ENCODE assay signal across 37 cellular contexts in genomic region chr11:92794783-92795182, GRCh38.
"Had no signal": no experiment of that assay in that cellular context is flagged by ENCODE, and none has a peak within 500 bp of the region (broad histone marks: within the 10 kb centered on the region; RNA-seq: fewer than 3 reads in every experiment).

No MANE protein-coding gene starts in this region.

- DNase-seq: activated B cell treated with CpG ODN at 0.5 μM for 24 hours; activated CD4-positive, alpha-beta memory T cell treated with anti-CD3 and anti-CD28 coated beads for 36 hours; activated CD4-positive, alpha-beta T cell treated with anti-CD3 and anti-CD28 coated beads for 4 hours; activated CD4-positive, alpha-beta T cell treated with anti-CD3 and anti-CD28 coated beads, Interleukin-2, amount 10 ng/mL, durations not matched to agents 24 days and 14 days; activated CD4-positive, alpha-beta T cell treated with anti-CD3 and anti-CD28 coated beads, Interleukin-2, amount 50 U/mL, for 1 hour; activated CD4-positive, alpha-beta T cell treated with anti-CD3 and anti-CD28 coated beads, Interleukin-2, amount 50 U/mL, for 4 hours; activated CD4-positive, CD25-positive, alpha-beta regulatory T cell treated with anti-CD3 and anti-CD28 coated beads, Interleukin-2, amount 50 U/mL, for 72 hours; activated CD8-positive, alpha-beta memory T cell treated with anti-CD3 and anti-CD28 coated beads, Interleukin-2, amount 10 ng/mL, durations not matched to agents 7 days and 5 days; activated CD8-positive, alpha-beta T cell treated with anti-CD3 and anti-CD28 coated beads for 36 hours; activated effector memory CD4-positive, alpha-beta T cell treated with anti-CD3 and anti-CD28 coated beads, Interleukin-2, amount 50 U/mL, for 16 hours; activated gamma-delta T cell treated with Interleukin-2 at 50 U/mL for 16 hours; activated naive CD4-positive, alpha-beta T cell; activated naive CD4-positive, alpha-beta T cell treated with anti-CD3 and anti-CD28 coated beads for 36 hours; activated naive CD4-positive, alpha-beta T cell treated with anti-CD3 and anti-CD28 coated beads, Interleukin-2, amount 50 U/mL, for 16 hours; activated naive CD8-positive, alpha-beta T cell treated with anti-CD3 and anti-CD28 coated beads for 36 hours; activated T-cell treated with anti-CD3 and anti-CD28 coated beads for 4 hours; activated T-cell treated with anti-CD3 and anti-CD28 coated beads, Interleukin-2, amount 50 U/mL, for 1 hour; activated T-cell treated with anti-CD3 and anti-CD28 coated beads, Interleukin-2, amount 50 U/mL, for 4 hours; activated T-cell treated with anti-CD3 and anti-CD28 coated beads, Interleukin-2, amount 50 U/mL, for 72 hours; adrenal gland; amniotic stem cell; aorta; body of pancreas; brain microvascular endothelial cell; central memory CD4-positive, alpha-beta T cell; T-helper 1 cell; T-helper 2 cell; T-helper 9 cell had no signal

- H3K4me3 Mint-ChIP-seq: activated B cell treated with CpG ODN at 0.5 μM for 24 hours; activated CD4-positive, alpha-beta memory T cell treated with anti-CD3 and anti-CD28 coated beads for 36 hours; activated CD4-positive, alpha-beta T cell treated with anti-CD3 and anti-CD28 coated beads, Interleukin-2, amount 10 ng/mL, durations not matched to agents 24 days and 14 days; activated CD8-positive, alpha-beta memory T cell treated with anti-CD3 and anti-CD28 coated beads, Interleukin-2, amount 10 ng/mL, durations not matched to agents 7 days and 5 days; activated CD8-positive, alpha-beta T cell treated with anti-CD3 and anti-CD28 coated beads for 36 hours; activated naive CD4-positive, alpha-beta T cell treated with anti-CD3 and anti-CD28 coated beads for 36 hours; activated naive CD8-positive, alpha-beta T cell treated with anti-CD3 and anti-CD28 coated beads for 36 hours; activated T-cell treated with anti-CD3 and anti-CD28 coated beads, Interleukin-2, amount 50 U/mL, for 4 hours; activated T-cell treated with anti-CD3 and anti-CD28 coated beads, Interleukin-2, amount 50 U/mL, for 72 hours; activated T-helper 1 cell treated with anti-CD3 and anti-CD28 coated beads, Interleukin-12 subunit alpha, Interleukin-12 subunit beta, Interleukin-2, Interleukin-4 antibody, amounts not matched to agents 30 ng/mL and 10 ng/mL and 1 ng/mL, durations not matched to agents 14 hours and 24 hours and 36 hours; activated T-helper 17 cell treated with anti-CD3 and anti-CD28 coated beads, Interleukin-2, amount 50 U/mL, for 72 hours; T-helper 1 cell treated with Interleukin-12 subunit alpha and Interleukin-12 subunit beta and Interleukin-4 antibody, amounts not matched to agents 30 μg/mL and 1 μg/mL, for 36 hours; T-helper 2 cell treated with Interferon-gamma antibody and Interleukin-4, amounts not matched to agents 5 μg/mL and 100 μg/mL, for 36 hours had no signal

- ATAC-seq: activated CD8-positive, alpha-beta memory T cell treated with anti-CD3 and anti-CD28 coated beads, Interleukin-2, amount 10 ng/mL, durations not matched to agents 7 days and 5 days; activated CD8-positive, alpha-beta T cell treated with anti-CD3 and anti-CD28 coated beads for 36 hours; activated naive CD4-positive, alpha-beta T cell treated with anti-CD3 and anti-CD28 coated beads, Interleukin-2, amount 50 U/mL, for 72 hours; activated T-cell treated with anti-CD3 and anti-CD28 coated beads, Interleukin-2, amount 50 U/mL, for 4 hours; activated T-cell treated with anti-CD3 and anti-CD28 coated beads, Interleukin-2, amount 50 U/mL, for 72 hours; activated T-helper 17 cell treated with anti-CD3 and anti-CD28 coated beads, Interleukin-2, amount 50 U/mL, for 72 hours; body of pancreas had no signal

- H3K9me3 ChIP-seq: adrenal gland, body of pancreas, breast epithelium had no signal

- H3K4me3 ChIP-seq: adrenal gland, body of pancreas, breast epithelium had no signal

- FAIRE-seq: astrocyte, TTC549 had no signal

- H3K36me3 Mint-ChIP-seq: activated CD4-positive, alpha-beta memory T cell treated with anti-CD3 and anti-CD28 coated beads for 36 hours; activated CD8-positive, alpha-beta memory T cell treated with anti-CD3 and anti-CD28 coated beads, Interleukin-2, amount 10 ng/mL, durations not matched to agents 7 days and 5 days; activated naive CD4-positive, alpha-beta T cell treated with anti-CD3 and anti-CD28 coated beads, Interleukin-2, amount 50 U/mL, for 72 hours; activated naive CD8-positive, alpha-beta T cell treated with anti-CD3 and anti-CD28 coated beads for 36 hours had no signal

- H3K4me1 ChIP-seq: adrenal gland, body of pancreas, breast epithelium had no signal

- H3K9me3 Mint-ChIP-seq: activated B cell treated with CpG ODN at 0.5 μM for 24 hours; activated naive CD4-positive, alpha-beta T cell treated with anti-CD3 and anti-CD28 coated beads for 36 hours; activated naive CD8-positive, alpha-beta T cell treated with anti-CD3 and anti-CD28 coated beads for 36 hours; T-helper 1 cell treated with Interleukin-12 subunit alpha and Interleukin-12 subunit beta and Interleukin-4 antibody, amounts not matched to agents 30 μg/mL and 1 μg/mL, for 36 hours had no signal

- H3K27ac ChIP-seq: adrenal gland, body of pancreas, brain microvascular endothelial cell, breast epithelium, VCaP had no signal

- H3K27ac Mint-ChIP-seq: activated B cell treated with CpG ODN at 0.5 μM for 24 hours; activated CD4-positive, alpha-beta memory T cell treated with anti-CD3 and anti-CD28 coated beads for 36 hours; activated CD4-positive, alpha-beta T cell treated with anti-CD3 and anti-CD28 coated beads, Interleukin-2, amount 10 ng/mL, durations not matched to agents 24 days and 14 days; activated CD8-positive, alpha-beta memory T cell treated with anti-CD3 and anti-CD28 coated beads, Interleukin-2, amount 10 ng/mL, durations not matched to agents 7 days and 5 days; activated CD8-positive, alpha-beta T cell treated with anti-CD3 and anti-CD28 coated beads for 36 hours; activated naive CD4-positive, alpha-beta T cell treated with anti-CD3 and anti-CD28 coated beads for 36 hours; activated naive CD4-positive, alpha-beta T cell treated with anti-CD3 and anti-CD28 coated beads, Interleukin-2, amount 50 U/mL, for 72 hours; activated naive CD8-positive, alpha-beta T cell treated with anti-CD3 and anti-CD28 coated beads for 36 hours; activated T-cell treated with anti-CD3 and anti-CD28 coated beads, Interleukin-2, amount 50 U/mL, for 72 hours; activated T-helper 1 cell treated with anti-CD3 and anti-CD28 coated beads, Interleukin-12 subunit alpha, Interleukin-12 subunit beta, Interleukin-2, Interleukin-4 antibody, amounts not matched to agents 30 ng/mL and 10 ng/mL and 1 ng/mL, durations not matched to agents 14 hours and 24 hours and 36 hours; activated T-helper 17 cell treated with anti-CD3 and anti-CD28 coated beads, Interleukin-2, amount 50 U/mL, for 72 hours; T-helper 1 cell treated with Interleukin-12 subunit alpha and Interleukin-12 subunit beta and Interleukin-4 antibody, amounts not matched to agents 30 μg/mL and 1 μg/mL, for 36 hours; T-helper 2 cell treated with Interferon-gamma antibody and Interleukin-4, amounts not matched to agents 5 μg/mL and 100 μg/mL, for 36 hours had no signal

- H3K36me3 ChIP-seq: adrenal gland, brain microvascular endothelial cell, breast epithelium had no signal

- H3K4me1 Mint-ChIP-seq: activated B cell treated with CpG ODN at 0.5 μM for 24 hours; activated CD4-positive, alpha-beta T cell treated with anti-CD3 and anti-CD28 coated beads, Interleukin-2, amount 10 ng/mL, durations not matched to agents 24 days and 14 days; activated CD8-positive, alpha-beta memory T cell treated with anti-CD3 and anti-CD28 coated beads, Interleukin-2, amount 10 ng/mL, durations not matched to agents 7 days and 5 days; activated naive CD8-positive, alpha-beta T cell treated with anti-CD3 and anti-CD28 coated beads for 36 hours; activated T-helper 17 cell treated with anti-CD3 and anti-CD28 coated beads, Interleukin-2, amount 50 U/mL, for 72 hours had no signal

- H3K27me3 Mint-ChIP-seq: activated B cell treated with CpG ODN at 0.5 μM for 24 hours; activated CD4-positive, alpha-beta memory T cell treated with anti-CD3 and anti-CD28 coated beads for 36 hours; activated CD4-positive, alpha-beta T cell treated with anti-CD3 and anti-CD28 coated beads, Interleukin-2, amount 10 ng/mL, durations not matched to agents 24 days and 14 days; activated CD8-positive, alpha-beta memory T cell treated with anti-CD3 and anti-CD28 coated beads, Interleukin-2, amount 10 ng/mL, durations not matched to agents 7 days and 5 days; activated CD8-positive, alpha-beta T cell treated with anti-CD3 and anti-CD28 coated beads for 36 hours; activated naive CD8-positive, alpha-beta T cell treated with anti-CD3 and anti-CD28 coated beads for 36 hours had no signal

- H3K27me3 ChIP-seq: adrenal gland, body of pancreas, brain microvascular endothelial cell, breast epithelium had no signal
